8 cellular contexts compared by ENCODE assay signal in the genomic region with DNA sequence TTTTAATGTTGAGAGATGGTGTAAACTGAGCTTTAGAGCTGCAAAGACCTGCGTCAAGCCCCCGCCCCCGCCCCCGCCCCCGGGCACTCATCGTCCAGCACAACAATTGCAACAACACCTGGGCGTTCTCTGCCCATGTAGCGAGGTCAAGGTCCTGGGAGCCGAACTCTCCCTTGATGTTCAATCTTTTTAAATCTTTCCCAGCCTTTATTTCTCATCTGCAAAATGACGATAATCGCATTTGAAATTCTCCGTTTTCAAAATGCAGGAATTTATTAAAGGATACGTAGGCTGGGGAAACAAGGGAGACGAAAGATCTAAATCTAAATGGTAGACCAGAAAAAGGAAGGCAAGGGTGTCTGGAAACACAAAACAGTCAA. TPM values are rescaled to one million over a fixed set of nuclear protein-coding genes. Genes with fewer than 3 reads are reported as not detected.
DNase-seq lines count a peak whose midpoint lies in the region; ATAC-seq and TF ChIP-seq lines count a peak whose summit lies in the region.

No MANE protein-coding gene starts in this region.

- POLR2A ChIA-PET in WTC11 (lab: Charles Lee) = interaction anchor here (0.7 to 1.0 kb wide), 7 partner anchors 15 to 547 kb away, joined by 3 to 7 read pairs (median 4); a partner anchor contains a TSS

- H3K36me3 Mint-ChIP-seq in WTC11 = peaks cover 14% of the 10 kb centered on the region

- peaks cover 5% of the 10 kb centered on the region for H3K36me3 ChIP-seq in skeletal muscle satellite cell (ENCODE audit: insufficient read depth, low read length)

- peaks cover 40% of the 10 kb centered on the region for H3K4me1 ChIP-seq in skeletal muscle satellite cell (ENCODE audit: control insufficient read depth, insufficient read depth, low read length)

- TF ChIP-seq CTCF in WTC11 (IDR thresholded peaks at IDR 0.05) = no peak

- 0 out of 2 replicates have a peak overlapping the region, but pooled peaks have one; percentile 95 for H3K27ac Mint-ChIP-seq in WTC11

- H3K4me3 ChIP-seq in skeletal muscle satellite cell (ENCODE audit: low read length) = peak overlapping the region; percentile 80

- H3K4me3 Mint-ChIP-seq in WTC11 = no peak overlapping the region

- H3K4me1 Mint-ChIP-seq in WTC11 = peaks cover 33% of the 10 kb centered on the region

- no peaks in the 10 kb centered on the region for H3K9me3 ChIP-seq in skeletal muscle satellite cell (replicated peaks; ENCODE audit: low read length)

- no peaks in the 10 kb centered on the region for H3K9me3 Mint-ChIP-seq in WTC11

- CTCF ChIA-PET in WTC11 (lab: Charles Lee) = interaction anchor here (0.9 to 2.9 kb wide), 6 partner anchors 23 to 349 kb away, joined by 3 to 28 read pairs (median 7); a partner anchor contains a TSS

- H3K27me3 ChIP-seq in skeletal muscle satellite cell (ENCODE audit: control insufficient read depth, insufficient read depth, low read length) = no peaks in the 10 kb centered on the region

- H3K27me3 Mint-ChIP-seq in WTC11 (ENCODE audit: low read depth) = no peaks in the 10 kb centered on the region

- H3K9ac ChIP-seq in skeletal muscle satellite cell (ENCODE audit: low read depth, low read length) = peak overlapping the region; percentile 88

- peak; percentile 39 for DNase-seq in NK-92 treated with Interleukin-12 subunit alpha and Interleukin-12 subunit beta, amount 100 ng/mL, for 24 hours (lab: John Stamatoyannopoulos, UW)
- DNase-seq in NK-92 (lab: John Stamatoyannopoulos, UW; ENCODE audit: unreplicated experiment) (no peak), WTC11 (ENCODE audit: low spot score) (peak; percentile 36), hepatic stellate cell (ENCODE audit: low spot score) (peak; percentile 7), hippocampal formation (lab: John Stamatoyannopoulos, UW) (no peak)
- no peak for DNase-seq in effector CD8-positive, alpha-beta T cell (lab: John Stamatoyannopoulos, UW)

- ATAC-seq in HG03354 (IDR thresholded peaks at IDR 0.05; ENCODE audit: poor library complexity, severe bottlenecking, unreplicated experiment) (peak; percentile 29), WTC11 (0 out of 2 replicates have a peak, but pooled peaks have one; percentile 3)

- peak overlapping the region; percentile 82 for H3K4me2 ChIP-seq in skeletal muscle satellite cell (ENCODE audit: low read length)

TF ChIP-seq in WTC11, 78 proteins besides CTCF, POLR2A, EP300 and RAD21:
- TF ChIP-seq, protein P1, sequence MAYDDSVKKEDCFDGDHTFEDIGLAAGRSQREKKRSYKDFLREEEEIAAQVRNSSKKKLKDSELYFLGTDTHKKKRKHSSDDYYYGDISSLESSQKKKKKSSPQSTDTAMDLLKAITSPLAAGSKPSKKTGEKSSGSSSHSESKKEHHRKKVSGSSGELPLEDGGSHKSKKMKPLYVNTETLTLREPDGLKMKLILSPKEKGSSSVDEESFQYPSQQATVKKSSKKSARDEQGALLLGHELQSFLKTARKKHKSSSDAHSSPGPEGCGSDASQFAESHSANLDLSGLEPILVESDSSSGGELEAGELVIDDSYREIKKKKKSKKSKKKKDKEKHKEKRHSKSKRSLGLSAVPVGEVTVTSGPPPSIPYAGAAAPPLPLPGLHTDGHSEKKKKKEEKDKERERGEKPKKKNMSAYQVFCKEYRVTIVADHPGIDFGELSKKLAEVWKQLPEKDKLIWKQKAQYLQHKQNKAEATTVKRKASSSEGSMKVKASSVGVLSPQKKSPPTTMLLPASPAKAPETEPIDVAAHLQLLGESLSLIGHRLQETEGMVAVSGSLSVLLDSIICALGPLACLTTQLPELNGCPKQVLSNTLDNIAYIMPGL (CRISPR knock-in tag; IDR thresholded peaks at IDR 0.05) = no peak
- TF ChIP-seq, protein P2, sequence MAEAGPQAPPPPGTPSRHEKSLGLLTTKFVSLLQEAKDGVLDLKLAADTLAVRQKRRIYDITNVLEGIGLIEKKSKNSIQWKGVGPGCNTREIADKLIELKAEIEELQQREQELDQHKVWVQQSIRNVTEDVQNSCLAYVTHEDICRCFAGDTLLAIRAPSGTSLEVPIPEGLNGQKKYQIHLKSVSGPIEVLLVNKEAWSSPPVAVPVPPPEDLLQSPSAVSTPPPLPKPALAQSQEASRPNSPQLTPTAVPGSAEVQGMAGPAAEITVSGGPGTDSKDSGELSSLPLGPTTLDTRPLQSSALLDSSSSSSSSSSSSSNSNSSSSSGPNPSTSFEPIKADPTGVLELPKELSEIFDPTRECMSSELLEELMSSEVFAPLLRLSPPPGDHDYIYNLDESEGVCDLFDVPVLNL (CRISPR knock-in tag; IDR thresholded peaks at IDR 0.05; ENCODE audit: borderline replicate concordance, low read depth) = no peak
- no peak for TF ChIP-seq ZBTB21 (CRISPR knock-in tag; IDR thresholded peaks at IDR 0.05; ENCODE audit: borderline replicate concordance)

RNA-seq across cellular contexts. Expression of a gene that starts 0.6 kb away (rescaled TPM):
- 72.9 to 89.9 TPM (median 86.8 TPM) in 3 replicates for total RNA-seq in WTC11 (2021)
- total RNA-seq in skeletal muscle satellite cell (2012; rRNA removed) = 82.1 and 226 TPM in 2 replicates

RNA-seq across cellular contexts. Expression of a gene that starts 52.0 kb away (rescaled TPM):
- 9.2 to 12.4 TPM (median 10.9 TPM) in 3 replicates for total RNA-seq in WTC11 (2021)
- 3.1 and 3.3 TPM in 2 replicates for total RNA-seq in skeletal muscle satellite cell (2012; rRNA removed)

Comparison
In these comparisons a context has a peak if more than half of its experiments do, and no peak if none do; other contexts are left out.
1. DNase-seq: peak in NK-92 treated with Interleukin-12 subunit alpha and Interleukin-12 subunit beta, amount 100 ng/mL, for 24 hours (single experiment), WTC11 (single experiment) and hepatic stellate cell (single experiment); none in NK-92 (single experiment), effector CD8-positive, alpha-beta T cell (single experiment) and hippocampal formation (0 of 2).